7 cellular contexts compared by ENCODE assay signal in the genomic region with DNA sequence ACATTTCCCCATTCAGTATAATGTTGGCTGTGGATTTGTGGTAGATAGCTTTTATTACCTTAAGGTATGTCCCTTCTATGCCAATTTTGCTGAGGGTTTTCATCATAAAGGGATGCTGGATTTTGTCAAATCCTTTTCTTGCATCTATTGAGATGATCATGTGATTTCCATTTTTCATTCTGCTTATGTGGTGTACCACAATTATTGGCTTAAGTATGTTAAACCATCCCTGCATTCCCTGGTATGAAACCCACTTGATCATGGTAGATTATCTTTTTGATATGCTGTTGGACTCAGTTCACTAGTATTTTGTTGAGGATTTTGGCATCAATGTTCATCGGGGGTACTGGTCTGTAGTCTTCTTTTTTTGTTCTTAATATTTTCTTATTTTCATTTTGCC.
"Had no signal": no experiment of that assay in that cellular context is flagged by ENCODE, and none has a peak within 500 bp of the region (broad histone marks: within the 10 kb centered on the region; RNA-seq: fewer than 3 reads in every experiment).

No MANE protein-coding gene starts in this region.

- H3K4me3 Mint-ChIP-seq: HFFc6, IgD-negative memory B cell had no signal

- H3K36me3 ChIP-seq: HAP-1 had no signal

- H3K36me3 Mint-ChIP-seq: IgD-negative memory B cell had no signal

- H3K4me1 ChIP-seq: HAP-1 had no signal

- H3K27ac Mint-ChIP-seq: HFFc6, IgD-negative memory B cell had no signal

- H3K9ac ChIP-seq: GM23248 had no signal

- H2AFZ ChIP-seq: GM23248 had no signal

- H3K4me3 ChIP-seq: GM23248, HAP-1 had no signal

- H3K27ac ChIP-seq: GM23248, HL-60 had no signal

- DNase-seq: GM23248, GOT3, H7, HFFc6 had no signal

- H3K9me3 Mint-ChIP-seq: HFFc6 had no signal

- H3K4me1 Mint-ChIP-seq: IgD-negative memory B cell had no signal

- H3K9me3 ChIP-seq: HAP-1 had no signal
